ENCODE assay signal across 26 cellular contexts in the genomic region with DNA sequence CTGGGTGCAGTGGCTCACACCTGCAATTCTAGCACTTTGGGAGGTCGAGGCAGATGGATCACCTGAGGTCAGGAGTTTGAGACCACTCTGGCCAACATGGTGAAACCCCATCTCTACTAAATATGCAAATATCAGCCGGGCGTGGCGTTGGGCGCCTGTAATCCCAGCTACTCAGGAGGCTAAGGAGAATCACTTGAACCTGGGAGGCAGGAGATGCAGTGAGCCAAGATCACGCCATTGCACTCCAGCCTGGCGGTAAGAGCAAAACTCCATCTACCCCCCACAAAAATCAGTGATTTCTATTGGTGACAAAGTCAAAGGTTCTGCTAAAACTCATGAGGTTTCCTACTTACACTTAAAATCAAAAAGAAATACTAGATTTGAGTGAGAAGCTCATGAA.
"Had no signal": no experiment of that assay in that cellular context is flagged by ENCODE, and none has a peak within 500 bp of the region (broad histone marks: within the 10 kb centered on the region; RNA-seq: fewer than 3 reads in every experiment).

No MANE protein-coding gene starts in this region.

- H3K9me3 ChIP-seq: mucosa of descending colon, neutrophil, right lobe of liver, testis, tibial artery, upper lobe of left lung, uterus had no signal

- H2AFZ ChIP-seq: parathyroid adenoma had no signal

- H3K36me3 ChIP-seq: uterus had no signal

- H3K4me3 ChIP-seq: lung, mucosa of descending colon, right lobe of liver, testis, tibial artery, upper lobe of left lung, uterus had no signal

- DNase-seq: cortex of kidney; effector memory CD8-positive, alpha-beta T cell; hypothalamus; immature natural killer cell; islet precursor cell; kidney glomerular epithelial cell; left colon; mesenchymal stem cell; mucosa of descending colon; naive B cell; right lobe of liver; small intestine; stimulated activated CD4-positive, alpha-beta T cell treated with anti-CD3 and anti-CD28 coated beads, Interleukin-12 subunit alpha, Interleukin-12 subunit beta, amount 100 ng/mL, for 4 hours; stimulated activated CD4-positive, alpha-beta T cell treated with anti-CD3 and anti-CD28 coated beads, Interleukin-1b, Interleukin-23, amount 100 ng/mL, for 48 hours; stimulated activated CD4-positive, alpha-beta T cell treated with anti-CD3 and anti-CD28 coated beads, Interleukin-4, amount 100 ng/mL, for 24 hours; stimulated activated naive CD8-positive, alpha-beta T cell treated with anti-CD3 and anti-CD28 coated beads, Interleukin-15, Interleukin-2, amounts not matched to agents 100 U/mL and 50 U/mL, for 24 hours; substantia nigra; testis; tibial artery; upper lobe of left lung; uterus had no signal

- H3K9ac ChIP-seq: parathyroid adenoma had no signal

- ATAC-seq: effector memory CD8-positive, alpha-beta T cell; left colon; mucosa of descending colon; natural killer cell treated with Interleukin-12 subunit alpha and Interleukin-12 subunit beta and Interleukin-15 and Interleukin-18, amount 100 ng/mL, for 72 hours; right lobe of liver; stimulated activated memory B cell treated with anti-CD40 and anti-IgM and Interleukin-4, amounts not matched to agents 10 μg/mL and 1 μg/mL and 100 μg/mL, for 72 hours; stimulated activated naive CD8-positive, alpha-beta T cell treated with anti-CD3 and anti-CD28 coated beads, Interleukin-15, Interleukin-2, amounts not matched to agents 100 U/mL and 50 U/mL, for 24 hours had no signal

- H3K27me3 ChIP-seq: neutrophil, right lobe of liver, testis, tibial artery, upper lobe of left lung, uterus had no signal

- H3K27ac ChIP-seq: neutrophil, parathyroid adenoma, right lobe of liver, testis, tibial artery, upper lobe of left lung, uterus had no signal
